24 cellular contexts compared by ENCODE assay signal in the genomic region with DNA sequence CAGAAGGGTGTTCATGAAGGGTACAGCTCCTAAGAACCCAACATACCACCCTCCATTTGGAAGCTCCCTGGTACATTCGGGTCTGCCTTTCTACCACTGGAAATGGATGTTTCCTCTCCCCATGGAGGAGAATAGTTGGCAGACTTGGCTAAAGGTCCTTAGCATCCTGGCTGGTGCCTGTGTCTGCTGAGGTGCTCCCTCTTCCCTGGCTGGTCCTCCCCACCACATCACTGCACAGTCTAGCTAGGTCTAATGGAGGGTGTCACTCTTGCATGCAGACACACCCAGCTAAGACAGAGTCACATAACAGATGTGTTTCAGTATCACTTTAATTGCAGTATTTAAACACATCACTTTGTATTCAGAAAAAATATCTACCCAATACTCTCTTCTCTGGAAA. TPM values are rescaled to one million over a fixed set of nuclear protein-coding genes. Genes with fewer than 3 reads are reported as not detected.
DNase-seq lines count a peak whose midpoint lies in the region; ATAC-seq and TF ChIP-seq lines count a peak whose summit lies in the region.
"Had no signal": no experiment of that assay in that cellular context is flagged by ENCODE, and none has a peak within 500 bp of the region (broad histone marks: within the 10 kb centered on the region; RNA-seq: fewer than 3 reads in every experiment).

No MANE protein-coding gene starts in this region.

- intact Hi-C loops in sigmoid colon (cut with DNase I), result loop anchor here (5.0 kb wide), 1 partner anchor 361 kb away; no protein-coding TSS in a partner anchor

- peaks cover 75% of the 10 kb centered on the region for H3K4me1 Mint-ChIP-seq in endothelial cell (ENCODE audit: unreplicated experiment)
- peaks cover 39% of the 10 kb centered on the region for H3K4me1 Mint-ChIP-seq in activated CD4-positive, alpha-beta T cell treated with anti-CD3 and anti-CD28 coated beads, Interleukin-2, amount 10 ng/mL, durations not matched to agents 7 days and 5 days
- peaks cover 29 to 43% (median 41%) of the 10 kb centered on the region in 4 donors for H3K4me1 Mint-ChIP-seq in naive thymus-derived CD8-positive, alpha-beta T cell

- peaks cover 88% of the 10 kb centered on the region for H3K4me1 ChIP-seq in BLaER1
- H3K4me1 ChIP-seq in DND-41 (ENCODE audit: insufficient read depth, low read length), result peaks cover 63% of the 10 kb centered on the region
- H3K4me1 ChIP-seq in sigmoid colon, result peaks cover 0 to 62% (median 31%) of the 10 kb centered on the region in 4 donors

- peaks cover 32% of the 10 kb centered on the region for H3K36me3 Mint-ChIP-seq in endothelial cell (ENCODE audit: low read depth, unreplicated experiment)
- peaks cover 3% of the 10 kb centered on the region for H3K36me3 Mint-ChIP-seq in activated CD4-positive, alpha-beta T cell treated with anti-CD3 and anti-CD28 coated beads, Interleukin-2, amount 10 ng/mL, durations not matched to agents 7 days and 5 days (ENCODE audit: low read depth)
- H3K36me3 Mint-ChIP-seq in naive thymus-derived CD8-positive, alpha-beta T cell, result no peaks in the 10 kb centered on the region

- H3K36me3 ChIP-seq in BLaER1, result no peaks in the 10 kb centered on the region
- no peaks in the 10 kb centered on the region for H3K36me3 ChIP-seq in DND-41 (ENCODE audit: insufficient read depth, low read length)
- H3K36me3 ChIP-seq in sigmoid colon, result no peaks in the 10 kb centered on the region

- H3K9ac ChIP-seq in BLaER1 (no peak overlapping the region), DND-41 (ENCODE audit: low read depth, low read length) (no peak overlapping the region)
- H3K9ac ChIP-seq: SK-N-SH had no signal

- TF ChIP-seq EP300 in sigmoid colon (IDR thresholded peaks at IDR 0.05), result no peak

- no peaks in the 10 kb centered on the region for H4K20me1 ChIP-seq in BLaER1
- H4K20me1 ChIP-seq in DND-41 (ENCODE audit: insufficient read depth, low read length), result no peaks in the 10 kb centered on the region

- no peaks in the 10 kb centered on the region for H3K9me3 Mint-ChIP-seq in endothelial cell (ENCODE audit: unreplicated experiment)
- no peaks in the 10 kb centered on the region for H3K9me3 Mint-ChIP-seq in activated CD4-positive, alpha-beta T cell treated with anti-CD3 and anti-CD28 coated beads, Interleukin-2, amount 10 ng/mL, durations not matched to agents 7 days and 5 days
- H3K9me3 Mint-ChIP-seq in naive thymus-derived CD8-positive, alpha-beta T cell, result no peaks in the 10 kb centered on the region
- H3K9me3 Mint-ChIP-seq: activated naive CD4-positive, alpha-beta T cell treated with anti-CD3 and anti-CD28 coated beads for 36 hours; nephron progenitor cell had no signal

- H3K4me3 ChIP-seq in BLaER1, result no peak overlapping the region
- H3K4me3 ChIP-seq in DND-41 (ENCODE audit: low read depth in 1 of 2, low read length in 2 of 2), result no peak overlapping the region
- H3K4me3 ChIP-seq in sigmoid colon, result no peak overlapping the region
- H3K4me3 ChIP-seq: body of pancreas, smooth muscle cell had no signal

- TF ChIP-seq POLR2A in sigmoid colon (IDR thresholded peaks at IDR 0.05), result no peak

- no peaks in the 10 kb centered on the region for H3K9me3 ChIP-seq in BLaER1
- no peaks in the 10 kb centered on the region for H3K9me3 ChIP-seq in DND-41 (ENCODE audit: insufficient read depth, low read length, severe bottlenecking)
- no peaks in the 10 kb centered on the region for H3K9me3 ChIP-seq in sigmoid colon
- H3K9me3 ChIP-seq: body of pancreas, SK-N-SH had no signal

- no peak for ATAC-seq in DND-41 (ENCODE audit: insufficient read depth, low read depth)
- ATAC-seq in naive thymus-derived CD8-positive, alpha-beta T cell, result no peak
- ATAC-seq: body of pancreas; stimulated activated naive CD8-positive, alpha-beta T cell treated with anti-CD3 and anti-CD28 coated beads, Interleukin-15, Interleukin-2, amounts not matched to agents 100 U/mL and 50 U/mL, for 24 hours had no signal

- TF ChIP-seq CTCF in DND-41 (IDR thresholded peaks at IDR 0.05; ENCODE audit: borderline replicate concordance, extremely low read depth, low read length, poor library complexity, severe bottlenecking), result no peak
- TF ChIP-seq CTCF in endothelial cell (IDR thresholded peaks at IDR 0.05; ENCODE audit: unreplicated experiment), result no peak
- TF ChIP-seq CTCF in sigmoid colon (IDR thresholded peaks at IDR 0.05), result no peak

- POLR2A ChIA-PET in activated CD4-positive, alpha-beta T cell treated with anti-CD3 and anti-CD28 coated beads, Interleukin-2, amount 10 ng/mL, durations not matched to agents 7 days and 5 days (lab: Charles Lee), result no interaction called here
- POLR2A ChIA-PET in naive thymus-derived CD8-positive, alpha-beta T cell (lab: Charles Lee), result interaction anchor here (1.9 to 7.9 kb wide), 3 partner anchors 15 to 77 kb away, joined by 5 to 112 read pairs (median 26); no protein-coding TSS in a partner anchor

- WGBS in sigmoid colon, 2 donors, result 86 to 87% methylated on average over 1 of the region's 1 CpG

- H3K4me2 ChIP-seq in BLaER1, result peak overlapping the region; percentile 94
- H3K4me2 ChIP-seq in DND-41 (ENCODE audit: insufficient read depth, low read length), result no peak overlapping the region
- H3K4me2 ChIP-seq: SK-N-SH, smooth muscle cell had no signal

- H3K27me3 ChIP-seq in BLaER1, result no peaks in the 10 kb centered on the region
- no peaks in the 10 kb centered on the region for H3K27me3 ChIP-seq in DND-41 (ENCODE audit: insufficient read depth, low read length, poor library complexity)
- H3K27me3 ChIP-seq in sigmoid colon, result no peaks in the 10 kb centered on the region
- H3K27me3 ChIP-seq: body of pancreas had no signal

- peak overlapping the region; percentile 80 for H3K27ac Mint-ChIP-seq in endothelial cell (ENCODE audit: unreplicated experiment)
- no peak overlapping the region for H3K27ac Mint-ChIP-seq in activated CD4-positive, alpha-beta T cell treated with anti-CD3 and anti-CD28 coated beads, Interleukin-2, amount 10 ng/mL, durations not matched to agents 7 days and 5 days
- H3K27ac Mint-ChIP-seq in naive thymus-derived CD8-positive, alpha-beta T cell, result peak overlapping the region in 2 of 10 donors; percentile 3 to 16
- H3K27ac Mint-ChIP-seq: activated naive CD4-positive, alpha-beta T cell treated with anti-CD3 and anti-CD28 coated beads for 36 hours; nephron progenitor cell had no signal

- H3K27me3 Mint-ChIP-seq in endothelial cell (ENCODE audit: unreplicated experiment), result peaks cover 18% of the 10 kb centered on the region
- H3K27me3 Mint-ChIP-seq in activated CD4-positive, alpha-beta T cell treated with anti-CD3 and anti-CD28 coated beads, Interleukin-2, amount 10 ng/mL, durations not matched to agents 7 days and 5 days, result peaks cover 2% of the 10 kb centered on the region
- H3K27me3 Mint-ChIP-seq in naive thymus-derived CD8-positive, alpha-beta T cell, result peaks cover 0 to 11% (median 2%) of the 10 kb centered on the region in 5 donors

- no peaks in the 10 kb centered on the region for H3K79me2 ChIP-seq in DND-41 (ENCODE audit: insufficient read depth, low read length)

- DNase-seq in DND-41 (no peak), endothelial cell (ENCODE audit: low spot score) (no peak), sigmoid colon (no peak), NCI-H524 (lab: John Stamatoyannopoulos, UW) (no peak)
- no peak for DNase-seq in activated CD4-positive, alpha-beta T cell treated with anti-CD3 and anti-CD28 coated beads, Interleukin-2, amount 10 ng/mL, durations not matched to agents 7 days and 5 days
- no peak for DNase-seq in naive thymus-derived CD8-positive, alpha-beta T cell
- DNase-seq: activated CD4-positive, alpha-beta T cell treated with anti-CD3 and anti-CD28 coated beads, Interleukin-2, amount 50 U/mL, for 4 hours; activated naive CD4-positive, alpha-beta T cell treated with anti-CD3 and anti-CD28 coated beads for 36 hours; body of pancreas; cerebellar nuclear complex; H7; Karpas-422; NCI-H1436; NCI-H2081; NCI-H2227 treated with DMSO at 0.1 percent for 48 hours; NCI-H526 treated with DMSO at 0.1 percent for 48 hours; nephron progenitor cell; PC-3; SK-N-SH; stimulated activated naive CD8-positive, alpha-beta T cell treated with anti-CD3 and anti-CD28 coated beads, Interleukin-15, Interleukin-2, amounts not matched to agents 100 U/mL and 50 U/mL, for 24 hours had no signal

- no peak overlapping the region for H3K4me3 Mint-ChIP-seq in endothelial cell (ENCODE audit: unreplicated experiment)
- H3K4me3 Mint-ChIP-seq in activated CD4-positive, alpha-beta T cell treated with anti-CD3 and anti-CD28 coated beads, Interleukin-2, amount 10 ng/mL, durations not matched to agents 7 days and 5 days, result no peak overlapping the region
- no peak overlapping the region for H3K4me3 Mint-ChIP-seq in naive thymus-derived CD8-positive, alpha-beta T cell
- H3K4me3 Mint-ChIP-seq: activated naive CD4-positive, alpha-beta T cell treated with anti-CD3 and anti-CD28 coated beads for 36 hours; nephron progenitor cell had no signal

- H2AFZ ChIP-seq in DND-41 (ENCODE audit: low read depth, low read length), result peak overlapping the region; percentile 60

- H3K27ac ChIP-seq in BLaER1 (no peak overlapping the region), DND-41 (ENCODE audit: low read length) (peak overlapping the region; percentile 89), sigmoid colon (peak overlapping the region; percentile 30 to 76 (median 41))
- H3K27ac ChIP-seq: body of pancreas had no signal

- CTCF ChIA-PET in activated CD4-positive, alpha-beta T cell treated with anti-CD3 and anti-CD28 coated beads, Interleukin-2, amount 10 ng/mL, durations not matched to agents 7 days and 5 days (lab: Charles Lee), result interaction anchor here (1.3 to 8.8 kb wide), 14 partner anchors 11 to 89 kb away, joined by 5 to 124 read pairs (median 6); no protein-coding TSS in a partner anchor

RNA-seq across cellular contexts. Expression of gene CD34, which starts 24.7 kb away (rescaled TPM):
- 277 TPM for total RNA-seq in endothelial cell (ENCODE audit: unreplicated experiment)
- 10 to 100 TPM; 15.9 to 58.7 (median 32.1) TPM for total RNA-seq in sigmoid colon
- 10 to 100 TPM in 1 of 3 donors, 1 to 10 TPM in 2; 1.8 to 10.2 (median 8.4) TPM for polyA plus RNA-seq in sigmoid colon
- under 1 TPM in 1 of 2 experiments, not detected in 1; 0.05 TPM for total RNA-seq in activated CD4-positive, alpha-beta T cell treated with anti-CD3 and anti-CD28 coated beads, Interleukin-2, amount 10 ng/mL, durations not matched to agents 7 days and 5 days
- total RNA-seq in naive thymus-derived CD8-positive, alpha-beta T cell, result not detected
- polyA plus RNA-seq in naive thymus-derived CD8-positive, alpha-beta T cell, result not detected
- total RNA-seq: H7; osteocyte; PC-3; smooth muscle cell; T-helper 1 cell treated with Interleukin-12 subunit alpha and Interleukin-12 subunit beta and Interleukin-4 antibody, amounts not matched to agents 30 ng/mL and 1 ng/mL, for 36 hours had no signal
- polyA plus RNA-seq: smooth muscle cell had no signal

Comparison
In these comparisons a context has a peak if more than half of its experiments do, and no peak if none do; other contexts are left out.
1. RNA of gene CD34, which starts 24.7 kb away (total RNA-seq): 277 TPM in endothelial cell (single experiment) and 15.9 to 58.7 TPM in sigmoid colon; 0.05 TPM in activated CD4-positive, alpha-beta T cell treated with anti-CD3 and anti-CD28 coated beads, Interleukin-2, amount 10 ng/mL, durations not matched to agents 7 days and 5 days and not detected in naive thymus-derived CD8-positive, alpha-beta T cell; every median in the first group is over 10 times any median in the second.